Comparison of ENCODE assay signal across 9 cellular contexts in genomic region chr15:43517354-43518072, GRCh38. TPM values are rescaled to one million over a fixed set of nuclear protein-coding genes. Genes with fewer than 3 reads are reported as not detected.
DNase-seq lines count a peak whose midpoint lies in the region; ATAC-seq and TF ChIP-seq lines count a peak whose summit lies in the region.
"Had no signal": no experiment of that assay in that cellular context is flagged by ENCODE, and none has a peak within 500 bp of the region (broad histone marks: within the 10 kb centered on the region; RNA-seq: fewer than 3 reads in every experiment).

Gene MAP1A (plus strand): TSS chr15:43517608. CDS start chr15:43521474, 3,866 bp downstream.

- H3K27ac ChIP-seq in ascending aorta, result peak within 1 kb of the TSS; percentile 80 to 81
- peak within 1 kb of the TSS; percentile 82 for H3K27ac ChIP-seq in rectal smooth muscle tissue (ENCODE audit: low read depth, low read length)

- peaks cover 0 to 10% of the 10 kb centered on the region in 2 donors for H3K9me3 ChIP-seq in ascending aorta

- CTCF ChIA-PET in BJ (lab: Yijun Ruan, JAX), result interaction anchor here (0.6 to 4.0 kb wide), 5 partner anchors 10 to 229 kb away, joined by 3 to 22 read pairs (median 4); no protein-coding TSS in a partner anchor

- TF ChIP-seq POLR2A in GM18505 (IDR thresholded peaks at IDR 0.05; ENCODE audit: borderline replicate concordance, extremely low read depth, insufficient read depth, insufficient read length), result no peak

- H3K4me1 ChIP-seq in ascending aorta (peaks cover 5 to 17% of the 10 kb centered on the region in 2 donors), rectal smooth muscle tissue (ENCODE audit: control insufficient read depth, insufficient read depth, low read length) (peaks cover 18% of the 10 kb centered on the region)

- no peaks in the 10 kb centered on the region for H3K27me3 ChIP-seq in BJ (ENCODE audit: control insufficient read depth, insufficient read depth, low read length)
- H3K27me3 ChIP-seq in ascending aorta, result no peaks in the 10 kb centered on the region
- H3K27me3 ChIP-seq in rectal smooth muscle tissue (ENCODE audit: control insufficient read depth, insufficient read depth, low read length), result no peaks in the 10 kb centered on the region

- intact Hi-C loops in ascending aorta (cut with DNase I), result loop anchor here (2.0 to 10.0 kb wide), 5 partner anchors 25 to 1553 kb away; partner anchors contain the start of genes B2M, ELL3, PATL2 and TP53BP1

- POLR2A ChIA-PET in BJ (lab: Charles Lee), result interaction anchor here (0.5 to 0.9 kb wide), 2 partner anchors 13 to 34 kb away, joined by 3 to 7 read pairs; no protein-coding TSS in a partner anchor

- peak within 1 kb of the TSS; percentile 13 for H3K9ac ChIP-seq in rectal smooth muscle tissue (ENCODE audit: low read length)

- peak within 1 kb of the TSS; percentile 82 for H3K4me3 ChIP-seq in BJ (ENCODE audit: low read depth, low read length)
- H3K4me3 ChIP-seq in ascending aorta, result peak within 1 kb of the TSS; percentile 55 to 75
- H3K4me3 ChIP-seq in rectal smooth muscle tissue (ENCODE audit: low read length), result peak within 1 kb of the TSS; percentile 81
- H3K4me3 ChIP-seq: lung had no signal

- DNase-seq in BJ (ENCODE audit: low read depth) (no peak), LHCN-M2 (ENCODE audit: low read depth) (peak; percentile 63), ascending aorta (ENCODE audit: low spot score in 2 of 2) (peak in 1 of 2 donors; percentile 78), hypothalamus (lab: John Stamatoyannopoulos, UW) (peak in 50 of 51 donors; percentile 20 to 90 (median 67)), GM20000 (ENCODE audit: low spot score) (no peak)

- H3K36me3 ChIP-seq in BJ (ENCODE audit: control insufficient read depth, insufficient read depth, low read length) (peaks cover 14% of the 10 kb centered on the region), ascending aorta (peaks cover 21 to 28% of the 10 kb centered on the region in 2 donors), rectal smooth muscle tissue (ENCODE audit: control insufficient read depth, insufficient read depth, low read length) (peaks cover 9% of the 10 kb centered on the region)

- no peak for ATAC-seq in GM18505 (IDR thresholded peaks at IDR 0.05; ENCODE audit: unreplicated experiment)
- ATAC-seq in HG03520 (IDR thresholded peaks at IDR 0.05; ENCODE audit: unreplicated experiment), result no peak

- TF ChIP-seq CTCF in BJ (IDR thresholded peaks at IDR 0.05; ENCODE audit: insufficient read depth, low read depth, low read length) (no peak), ascending aorta (IDR thresholded peaks at IDR 0.05) (no peak), GM20000 (IDR thresholded peaks at IDR 0.05; ENCODE audit: extremely low read depth, missing control alignments) (no peak)

RNA-seq across cellular contexts. Expression of gene MAP1A, which starts in this region (rescaled TPM):
- polyA plus RNA-seq in BJ (2011; rRNA removed), result 32.9 and 54.0 TPM in 2 replicates
- 112 and 123 TPM in 2 replicates for polyA minus RNA-seq in BJ (2011; rRNA and poly(A)+ RNA removed)
- 52.7 and 61.2 TPM in 2 replicates for total RNA-seq in LHCN-M2 (2014; rRNA removed)
- 73.3 TPM for polyA plus RNA-seq in LHCN-M2 (2012)
- 19.9 TPM for total RNA-seq in ascending aorta

Comparison
In these comparisons a context has a peak if more than half of its experiments do, and no peak if none do; other contexts are left out.
1. DNase-seq: peak in LHCN-M2 (single experiment) and hypothalamus (50 of 51); none in BJ (single experiment) and GM20000 (single experiment).
2. Peak in every context shown above with its lines, with median percentiles within 50 percentile points of each other: H3K4me3 ChIP-seq.